1 cellular context compared by ENCODE assay signal in genomic region chr11:19116971-19117759, GRCh38.
A peak's percentile ranks its signal among the peaks of the same experiment; 100 is the strongest.
TF ChIP-seq lines count a peak whose summit lies in the region.

Gene ZDHHC13 (plus strand): TSS chr11:19117168. CDS start chr11:19117250, 82 bp downstream.

TF ChIP-seq in GM12878, 131 proteins besides CTCF, POLR2A, EP300 and RAD21 (continued from another document):
- TF ChIP-seq CUX1 (IDR thresholded peaks at IDR 0.05; ENCODE audit: insufficient replicate concordance, low read depth, low read length) (no peak), CBFB (IDR thresholded peaks at IDR 0.05; ENCODE audit: low read depth) (0 out of 2 replicates have a peak, but pooled peaks have one; percentile 51), CHD4 (IDR thresholded peaks at IDR 0.05) (no peak), POLR2AphosphoS2 (IDR thresholded peaks at IDR 0.05; ENCODE audit: low read depth, low read length) (0 out of 2 replicates have a peak, but pooled peaks have one; percentile 48), ZBTB40 (IDR thresholded peaks at IDR 0.05; ENCODE audit: borderline replicate concordance) (peak; percentile 39; the same call in 1 of the 2 replicates), ASH2L (IDR thresholded peaks at IDR 0.05; ENCODE audit: borderline replicate concordance, low read depth) (no peak), SREBF2 (IDR thresholded peaks at IDR 0.05; ENCODE audit: low read length) (no peak)
